In the genomic region with DNA sequence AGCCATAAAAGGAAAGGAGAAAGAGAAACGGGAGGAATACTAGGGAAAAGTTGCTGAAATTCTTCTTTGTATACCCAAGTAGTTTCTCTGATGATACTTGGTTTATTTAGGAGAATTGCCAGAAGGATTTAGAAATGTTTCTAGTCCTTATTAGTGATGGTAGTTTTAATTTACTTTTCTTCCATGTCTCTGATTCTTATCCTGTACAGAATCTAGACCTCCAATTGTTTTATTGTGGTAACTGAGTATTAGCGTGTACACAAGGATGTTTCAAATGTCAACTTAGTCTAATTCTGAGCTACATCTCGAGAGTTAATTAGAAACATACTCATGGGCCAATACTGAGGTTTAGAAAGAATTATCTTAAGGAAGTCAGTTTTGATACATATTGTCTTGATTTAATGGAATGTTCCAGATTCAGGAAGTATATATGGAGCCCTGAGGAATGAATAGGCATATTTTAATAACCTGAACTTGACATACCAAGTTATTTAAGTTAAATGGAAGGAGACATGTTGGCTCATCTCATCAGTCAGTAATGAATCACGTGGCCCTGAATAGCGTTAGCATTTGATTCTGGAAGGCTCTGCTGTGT, we compare ENCODE assay signal across 1 cellular context.
TF ChIP-seq lines count a peak whose summit lies in the region.

No MANE protein-coding gene starts in this region.

TF ChIP-seq in endothelial cell of umbilical vein, 7 proteins besides CTCF, POLR2A, EP300 and RAD21 (continued from another document):
- TF ChIP-seq POLR2AphosphoS5 (IDR thresholded peaks at IDR 0.05; ENCODE audit: insufficient read depth, low read depth, low read length): no peak
- no peak for TF ChIP-seq MAX (IDR thresholded peaks at IDR 0.05; ENCODE audit: insufficient read depth, insufficient read length)
- no peak for TF ChIP-seq FOS (IDR thresholded peaks at IDR 0.05; ENCODE audit: borderline replicate concordance, insufficient read depth, low read length)
- TF ChIP-seq JUN (IDR thresholded peaks at IDR 0.05; ENCODE audit: borderline replicate concordance, insufficient read depth, insufficient read length, low read depth): no peak
TF ChIP-seq in endothelial cell of umbilical vein: peak in this region for 0.
